ENCODE assay signal across 8 cellular contexts in genomic region chr1:23544444-23545389, GRCh38. TPM values are rescaled to one million over a fixed set of nuclear protein-coding genes. Genes with fewer than 3 reads are reported as not detected.
DNase-seq lines count a peak whose midpoint lies in the region; ATAC-seq and TF ChIP-seq lines count a peak whose summit lies in the region.

No MANE protein-coding gene starts in this region.

- DNase-seq in AG09319 (ENCODE audit: extremely low read depth, low read depth): no peak
- DNase-seq in H4 (ENCODE audit: low spot score): peak; percentile 76
- peak; percentile 39 for DNase-seq in NCI-H446 treated with DMSO at 0.1 percent for 48 hours (lab: John Stamatoyannopoulos, UW)
- DNase-seq in activated CD4-positive, alpha-beta T cell treated with anti-CD3 and anti-CD28 coated beads for 48 hours: peak; percentile 85
- peak; percentile 90 for DNase-seq in dermis blood vessel endothelial cell
- DNase-seq in right lobe of liver: peak; percentile 70 to 76 (median 74)
- peak; percentile 57 for DNase-seq in stimulated activated CD8-positive, alpha-beta memory T cell treated with anti-CD3 and anti-CD28 coated beads, Interleukin-15, amount 100 ng/mL, for 1 hour (ENCODE audit: low read depth)

- peaks cover 0 to 3% (median 1%) of the 10 kb centered on the region in 4 donors for H3K4me1 ChIP-seq in right lobe of liver

- H3K36me3 ChIP-seq in right lobe of liver: no peaks in the 10 kb centered on the region

- H3K27ac ChIP-seq in right lobe of liver: no peak overlapping the region

- intact Hi-C loops in right lobe of liver (cut with DNase I): loop anchor here (5.0 kb wide), 2 partner anchors 52 to 93 kb away; no protein-coding TSS in a partner anchor

- TF ChIP-seq POLR2A in right lobe of liver (IDR thresholded peaks at IDR 0.05): no peak

- no peaks in the 10 kb centered on the region for H3K9me3 ChIP-seq in right lobe of liver

- peak; percentile 85 for TF ChIP-seq CTCF in AG09319 (IDR thresholded peaks at IDR 0.05; ENCODE audit: low read depth, low read length)
- peak; percentile 84 to 98 (median 92) for TF ChIP-seq CTCF in right lobe of liver (IDR thresholded peaks at IDR 0.05)

- no peaks in the 10 kb centered on the region for H3K27me3 ChIP-seq in right lobe of liver

- ATAC-seq in right lobe of liver (peak; percentile 87 to 91 (median 89)), HG03045 (IDR thresholded peaks at IDR 0.05; ENCODE audit: unreplicated experiment) (no peak)

- H3K4me3 ChIP-seq in right lobe of liver: no peak overlapping the region

- 20% methylated on average over 6 of the region's 8 CpGs for WGBS in right lobe of liver (ENCODE audit: insufficient coverage, low coverage, low lambda C conversion rate, missing lambda C conversion rate)

RNA-seq across cellular contexts. Expression of gene E2F2, which starts 13.7 kb away (rescaled TPM):
- total RNA-seq in H4 (2014; rRNA removed; shearing (Covaris generic)): 4.4 and 5.2 TPM in 2 replicates
- total RNA-seq in dermis blood vessel endothelial cell (1.9 and 4.6 TPM in 2 replicates), right lobe of liver (1 to 10 TPM in 1 of 6 experiments, under 1 TPM in 5; 0.18 to 1.2 (median 0.70) TPM)

RNA-seq across cellular contexts. Expression of gene ID3, which starts 14.6 kb away (rescaled TPM):
- total RNA-seq in H4 (2014; rRNA removed; shearing (Covaris generic)): 543 and 586 TPM in 2 replicates
- total RNA-seq in dermis blood vessel endothelial cell (407 and 906 TPM in 2 replicates), right lobe of liver (10 to 100 TPM; 12.7 to 44.6 (median 27.0) TPM)
